11 cellular contexts compared by ENCODE assay signal in genomic region chr5:963310-963672, GRCh38. TPM values are rescaled to one million over a fixed set of nuclear protein-coding genes. Genes with fewer than 3 reads are reported as not detected.
DNase-seq lines count a peak whose midpoint lies in the region; ATAC-seq, FAIRE-seq and TF ChIP-seq lines count a peak whose summit lies in the region.
"Had no signal": no experiment of that assay in that cellular context is flagged by ENCODE, and none has a peak within 500 bp of the region (broad histone marks: within the 10 kb centered on the region; RNA-seq: fewer than 3 reads in every experiment).

No MANE protein-coding gene starts in this region.

- H2AFZ ChIP-seq in neural progenitor cell (replicated peaks) = no peak overlapping the region

- no peaks in the 10 kb centered on the region for H3K79me2 ChIP-seq in neural progenitor cell (ENCODE audit: low read depth)

- H3F3A ChIP-seq in neural progenitor cell (ENCODE audit: low read depth) = no peaks in the 10 kb centered on the region

- ATAC-seq in HG03175 (IDR thresholded peaks at IDR 0.05; ENCODE audit: unreplicated experiment) = peak; percentile 15
- ATAC-seq in activated naive CD8-positive, alpha-beta T cell treated with anti-CD3 and anti-CD28 coated beads, Interleukin-2, amount 10 ng/mL, durations not matched to agents 7 days and 5 days (ENCODE audit: low read depth) = peak; percentile 38
- no peak for ATAC-seq in stimulated activated effector memory CD8-positive, alpha-beta T cell treated with anti-CD3 and anti-CD28 coated beads, Interleukin-12 subunit alpha, Interleukin-12 subunit beta, amount 100 ng/mL, for 72 hours

- H3K36me3 ChIP-seq in neural progenitor cell = no peaks in the 10 kb centered on the region

- POLR2A ChIA-PET in activated CD4-positive, alpha-beta T cell treated with anti-CD3 and anti-CD28 coated beads, Interleukin-2, amount 10 ng/mL, durations not matched to agents 7 days and 5 days (lab: Charles Lee) = no interaction called here
- POLR2A ChIA-PET in activated naive CD8-positive, alpha-beta T cell treated with anti-CD3 and anti-CD28 coated beads, Interleukin-2, amount 10 ng/mL, durations not matched to agents 7 days and 5 days (lab: Charles Lee) = interaction anchor here (1.0 to 1.2 kb wide), 2 partner anchors 26 to 35 kb away, joined by 3 to 5 read pairs; no protein-coding TSS in a partner anchor

- no peaks in the 10 kb centered on the region for H3K9me3 ChIP-seq in neural progenitor cell (ENCODE audit: low read depth)

- H3K27ac ChIP-seq in neural progenitor cell = no peak overlapping the region

- H3K4me1 ChIP-seq in neural progenitor cell = peaks cover 3% of the 10 kb centered on the region

- H3K4me3 ChIP-seq in neural progenitor cell = no peak overlapping the region

- H3K27me3 Mint-ChIP-seq in activated CD4-positive, alpha-beta T cell treated with anti-CD3 and anti-CD28 coated beads, Interleukin-2, amount 10 ng/mL, durations not matched to agents 7 days and 5 days = peaks cover 12% of the 10 kb centered on the region
- peaks cover 19% of the 10 kb centered on the region for H3K27me3 Mint-ChIP-seq in activated naive CD8-positive, alpha-beta T cell treated with anti-CD3 and anti-CD28 coated beads, Interleukin-2, amount 10 ng/mL, durations not matched to agents 7 days and 5 days
- peaks cover 2% of the 10 kb centered on the region for H3K27me3 Mint-ChIP-seq in neural progenitor cell (ENCODE audit: insufficient read depth, low read depth)

- H3K27me3 ChIP-seq in neural progenitor cell = peaks cover 9% of the 10 kb centered on the region

- peaks cover 58% of the 10 kb centered on the region for H3K4me1 Mint-ChIP-seq in activated CD4-positive, alpha-beta T cell treated with anti-CD3 and anti-CD28 coated beads, Interleukin-2, amount 10 ng/mL, durations not matched to agents 7 days and 5 days
- H3K4me1 Mint-ChIP-seq in activated naive CD8-positive, alpha-beta T cell treated with anti-CD3 and anti-CD28 coated beads, Interleukin-2, amount 10 ng/mL, durations not matched to agents 7 days and 5 days = peaks cover 28% of the 10 kb centered on the region
- peaks cover 33% of the 10 kb centered on the region for H3K4me1 Mint-ChIP-seq in stimulated activated effector memory CD8-positive, alpha-beta T cell treated with anti-CD3 and anti-CD28 coated beads, Interleukin-12 subunit alpha, Interleukin-12 subunit beta, amount 100 ng/mL, for 72 hours
- H3K4me1 Mint-ChIP-seq in neural progenitor cell = peaks cover 16% of the 10 kb centered on the region

- H3K36me3 Mint-ChIP-seq in activated CD4-positive, alpha-beta T cell treated with anti-CD3 and anti-CD28 coated beads, Interleukin-2, amount 10 ng/mL, durations not matched to agents 7 days and 5 days (ENCODE audit: low read depth) = no peaks in the 10 kb centered on the region
- no peaks in the 10 kb centered on the region for H3K36me3 Mint-ChIP-seq in activated naive CD8-positive, alpha-beta T cell treated with anti-CD3 and anti-CD28 coated beads, Interleukin-2, amount 10 ng/mL, durations not matched to agents 7 days and 5 days
- H3K36me3 Mint-ChIP-seq in stimulated activated effector memory CD8-positive, alpha-beta T cell treated with anti-CD3 and anti-CD28 coated beads, Interleukin-12 subunit alpha, Interleukin-12 subunit beta, amount 100 ng/mL, for 72 hours = no peaks in the 10 kb centered on the region
- H3K36me3 Mint-ChIP-seq in neural progenitor cell = no peaks in the 10 kb centered on the region

- no peaks in the 10 kb centered on the region for H4K20me1 ChIP-seq in neural progenitor cell (ENCODE audit: low read depth)

- peak overlapping the region; percentile 61 for H3K4me3 Mint-ChIP-seq in activated CD4-positive, alpha-beta T cell treated with anti-CD3 and anti-CD28 coated beads, Interleukin-2, amount 10 ng/mL, durations not matched to agents 7 days and 5 days
- peak overlapping the region; percentile 81 for H3K4me3 Mint-ChIP-seq in activated naive CD8-positive, alpha-beta T cell treated with anti-CD3 and anti-CD28 coated beads, Interleukin-2, amount 10 ng/mL, durations not matched to agents 7 days and 5 days
- H3K4me3 Mint-ChIP-seq in stimulated activated effector memory CD8-positive, alpha-beta T cell treated with anti-CD3 and anti-CD28 coated beads, Interleukin-12 subunit alpha, Interleukin-12 subunit beta, amount 100 ng/mL, for 72 hours = peak overlapping the region; percentile 39
- no peak overlapping the region for H3K4me3 Mint-ChIP-seq in neural progenitor cell

- peak overlapping the region; percentile 93 for H3K27ac Mint-ChIP-seq in activated CD4-positive, alpha-beta T cell treated with anti-CD3 and anti-CD28 coated beads, Interleukin-2, amount 10 ng/mL, durations not matched to agents 7 days and 5 days
- H3K27ac Mint-ChIP-seq in activated naive CD8-positive, alpha-beta T cell treated with anti-CD3 and anti-CD28 coated beads, Interleukin-2, amount 10 ng/mL, durations not matched to agents 7 days and 5 days = peak overlapping the region; percentile 98
- H3K27ac Mint-ChIP-seq in stimulated activated effector memory CD8-positive, alpha-beta T cell treated with anti-CD3 and anti-CD28 coated beads, Interleukin-12 subunit alpha, Interleukin-12 subunit beta, amount 100 ng/mL, for 72 hours = peak overlapping the region; percentile 65
- H3K27ac Mint-ChIP-seq in neural progenitor cell = no peak overlapping the region

- DNase-seq in activated CD4-positive, alpha-beta T cell treated with anti-CD3 and anti-CD28 coated beads, Interleukin-2, amount 10 ng/mL, durations not matched to agents 7 days and 5 days = no peak
- no peak for DNase-seq in activated CD4-positive, alpha-beta T cell treated with anti-CD3 and anti-CD28 coated beads, Interleukin-2, amount 50 U/mL, for 1 hour
- no peak for DNase-seq in activated naive CD8-positive, alpha-beta T cell treated with anti-CD3 and anti-CD28 coated beads, Interleukin-2, amount 10 ng/mL, durations not matched to agents 7 days and 5 days
- DNase-seq in stimulated activated effector memory CD8-positive, alpha-beta T cell treated with anti-CD3 and anti-CD28 coated beads, Interleukin-12 subunit alpha, Interleukin-12 subunit beta, amount 100 ng/mL, for 72 hours (ENCODE audit: low spot score in 2 of 2) = no peak
- DNase-seq in frontal cortex (ENCODE audit: low spot score in 2 of 2) (no peak), neural progenitor cell (ENCODE audit: low spot score) (no peak)
- no peak for DNase-seq in activated effector memory CD4-positive, alpha-beta T cell treated with anti-CD3 and anti-CD28 coated beads, Interleukin-2, amount 50 U/mL, for 16 hours
- DNase-seq: ACHN, mammary epithelial cell, NCI-H69 had no signal

- H3K9ac ChIP-seq in neural progenitor cell = no peak overlapping the region

- no peak for TF ChIP-seq CTCF in neural progenitor cell (IDR thresholded peaks at IDR 0.05)

- H3K9me3 Mint-ChIP-seq in activated CD4-positive, alpha-beta T cell treated with anti-CD3 and anti-CD28 coated beads, Interleukin-2, amount 10 ng/mL, durations not matched to agents 7 days and 5 days = no peaks in the 10 kb centered on the region
- no peaks in the 10 kb centered on the region for H3K9me3 Mint-ChIP-seq in activated naive CD8-positive, alpha-beta T cell treated with anti-CD3 and anti-CD28 coated beads, Interleukin-2, amount 10 ng/mL, durations not matched to agents 7 days and 5 days
- no peaks in the 10 kb centered on the region for H3K9me3 Mint-ChIP-seq in stimulated activated effector memory CD8-positive, alpha-beta T cell treated with anti-CD3 and anti-CD28 coated beads, Interleukin-12 subunit alpha, Interleukin-12 subunit beta, amount 100 ng/mL, for 72 hours
- H3K9me3 Mint-ChIP-seq in neural progenitor cell = peaks cover 7% of the 10 kb centered on the region

- no peak for FAIRE-seq in frontal cortex (lab: Jason Lieb, UNC)

- CTCF ChIA-PET in activated CD4-positive, alpha-beta T cell treated with anti-CD3 and anti-CD28 coated beads, Interleukin-2, amount 10 ng/mL, durations not matched to agents 7 days and 5 days (lab: Charles Lee) = no interaction called here

- H3K4me2 ChIP-seq in neural progenitor cell = no peak overlapping the region

RNA-seq across cellular contexts. Expression of gene NKD2, which starts 45.3 kb away (rescaled TPM):
- 1 to 10 TPM; 1.4 to 1.8 TPM for total RNA-seq in activated CD4-positive, alpha-beta T cell treated with anti-CD3 and anti-CD28 coated beads, Interleukin-2, amount 10 ng/mL, durations not matched to agents 7 days and 5 days
- total RNA-seq in activated naive CD8-positive, alpha-beta T cell treated with anti-CD3 and anti-CD28 coated beads, Interleukin-2, amount 10 ng/mL, durations not matched to agents 7 days and 5 days = under 1 TPM; 0.23 to 0.36 TPM
- total RNA-seq in frontal cortex (2.9 TPM), neural progenitor cell (ENCODE audit: low replicate concordance) (1.3 and 3.2 TPM in 2 replicates)
